14 cellular contexts compared by ENCODE assay signal in genomic region chr12:64658892-64659481, GRCh38. TPM values are rescaled to one million over a fixed set of nuclear protein-coding genes. Genes with fewer than 3 reads are reported as not detected.
DNase-seq lines count a peak whose midpoint lies in the region; ATAC-seq and TF ChIP-seq lines count a peak whose summit lies in the region.
"Had no signal": no experiment of that assay in that cellular context is flagged by ENCODE, and none has a peak within 500 bp of the region (broad histone marks: within the 10 kb centered on the region; RNA-seq: fewer than 3 reads in every experiment).

No MANE protein-coding gene starts in this region.

- H3K27ac ChIP-seq in right atrium auricular region (peak overlapping the region; percentile 37 to 83), stomach (peak overlapping the region; percentile 34 to 76 (median 49))
- H3K27ac ChIP-seq: tibial nerve, WERI-Rb-1 had no signal

- POLR2A ChIA-PET in activated CD4-positive, alpha-beta T cell treated with anti-CD3 and anti-CD28 coated beads, Interleukin-2, amount 10 ng/mL, durations not matched to agents 7 days and 5 days (lab: Charles Lee), result no interaction called here

- peaks cover 0 to 56% of the 10 kb centered on the region in 2 donors for H3K4me1 ChIP-seq in right atrium auricular region
- H3K4me1 ChIP-seq in stomach, result peaks cover 29 to 95% (median 64%) of the 10 kb centered on the region in 4 donors

- no peak for DNase-seq in activated CD4-positive, alpha-beta T cell treated with anti-CD3 and anti-CD28 coated beads, Interleukin-2, amount 10 ng/mL, durations not matched to agents 7 days and 5 days
- no peak for DNase-seq in activated CD4-positive, alpha-beta T cell treated with anti-CD3 and anti-CD28 coated beads, Interleukin-2, amount 50 U/mL, for 48 hours
- no peak for DNase-seq in activated naive CD4-positive, alpha-beta T cell treated with anti-CD3 and anti-CD28 coated beads, Interleukin-2, amount 50 U/mL, for 72 hours (ENCODE audit: low spot score in 2 of 2)
- DNase-seq in right atrium auricular region (ENCODE audit: low spot score) (no peak), stomach (no peak), inferior parietal cortex (ENCODE audit: extremely low spot score) (no peak), globus pallidus (ENCODE audit: low spot score) (no peak)
- DNase-seq: NCI-H748 treated with DMSO at 0.1 percent for 48 hours, SIG-M5, WERI-Rb-1 had no signal

- H3K9me3 ChIP-seq in right atrium auricular region (no peaks in the 10 kb centered on the region), stomach (no peaks in the 10 kb centered on the region)
- H3K9me3 ChIP-seq: tibial nerve had no signal

- no peak for TF ChIP-seq POLR2A in stomach (IDR thresholded peaks at IDR 0.05)

- H3K36me3 ChIP-seq in right atrium auricular region (no peaks in the 10 kb centered on the region), stomach (no peaks in the 10 kb centered on the region)
- H3K36me3 ChIP-seq: tibial nerve, WERI-Rb-1 had no signal

- intact Hi-C loops in stomach (cut with DNase I; ENCODE audit: low total_unique reads), result no loop called here

- peaks cover 68% of the 10 kb centered on the region for H3K4me1 Mint-ChIP-seq in activated CD4-positive, alpha-beta T cell treated with anti-CD3 and anti-CD28 coated beads, Interleukin-2, amount 10 ng/mL, durations not matched to agents 7 days and 5 days

- no peaks in the 10 kb centered on the region for H3K27me3 ChIP-seq in right atrium auricular region
- H3K27me3 ChIP-seq in stomach, result no peaks in the 10 kb centered on the region
- H3K27me3 ChIP-seq: tibial nerve had no signal

- no peak for TF ChIP-seq CTCF in right atrium auricular region (IDR thresholded peaks at IDR 0.05)
- TF ChIP-seq CTCF in stomach (IDR thresholded peaks at IDR 0.05), result no peak

- TF ChIP-seq EP300 in stomach (IDR thresholded peaks at IDR 0.05), result no peak

- H3K27ac Mint-ChIP-seq in activated CD4-positive, alpha-beta T cell treated with anti-CD3 and anti-CD28 coated beads, Interleukin-2, amount 10 ng/mL, durations not matched to agents 7 days and 5 days, result peak overlapping the region; percentile 74
- H3K27ac Mint-ChIP-seq in activated naive CD4-positive, alpha-beta T cell treated with anti-CD3 and anti-CD28 coated beads, Interleukin-2, amount 50 U/mL, for 72 hours, result peak overlapping the region; percentile 72 to 86
- H3K27ac Mint-ChIP-seq: activated T-helper 1 cell treated with anti-CD3 and anti-CD28 coated beads, Interleukin-12 subunit alpha, Interleukin-12 subunit beta, Interleukin-2, Interleukin-4 antibody, amounts not matched to agents 30 ng/mL and 10 ng/mL and 1 ng/mL, durations not matched to agents 14 hours and 24 hours and 36 hours had no signal

- no peaks in the 10 kb centered on the region for H3K27me3 Mint-ChIP-seq in activated CD4-positive, alpha-beta T cell treated with anti-CD3 and anti-CD28 coated beads, Interleukin-2, amount 10 ng/mL, durations not matched to agents 7 days and 5 days

- H3K36me3 Mint-ChIP-seq in activated CD4-positive, alpha-beta T cell treated with anti-CD3 and anti-CD28 coated beads, Interleukin-2, amount 10 ng/mL, durations not matched to agents 7 days and 5 days (ENCODE audit: low read depth), result peaks cover 42% of the 10 kb centered on the region
- peaks cover 9 to 19% of the 10 kb centered on the region in 2 donors for H3K36me3 Mint-ChIP-seq in activated naive CD4-positive, alpha-beta T cell treated with anti-CD3 and anti-CD28 coated beads, Interleukin-2, amount 50 U/mL, for 72 hours

- no peak for ATAC-seq in activated naive CD4-positive, alpha-beta T cell treated with anti-CD3 and anti-CD28 coated beads, Interleukin-2, amount 50 U/mL, for 72 hours
- no peak for ATAC-seq in GM19397 (IDR thresholded peaks at IDR 0.05; ENCODE audit: unreplicated experiment)

- H3K4me3 Mint-ChIP-seq in activated CD4-positive, alpha-beta T cell treated with anti-CD3 and anti-CD28 coated beads, Interleukin-2, amount 10 ng/mL, durations not matched to agents 7 days and 5 days, result no peak overlapping the region
- H3K4me3 Mint-ChIP-seq: activated T-helper 1 cell treated with anti-CD3 and anti-CD28 coated beads, Interleukin-12 subunit alpha, Interleukin-12 subunit beta, Interleukin-2, Interleukin-4 antibody, amounts not matched to agents 30 ng/mL and 10 ng/mL and 1 ng/mL, durations not matched to agents 14 hours and 24 hours and 36 hours had no signal

- peaks cover 7% of the 10 kb centered on the region for H3K9me3 Mint-ChIP-seq in activated CD4-positive, alpha-beta T cell treated with anti-CD3 and anti-CD28 coated beads, Interleukin-2, amount 10 ng/mL, durations not matched to agents 7 days and 5 days
- no peaks in the 10 kb centered on the region for H3K9me3 Mint-ChIP-seq in activated naive CD4-positive, alpha-beta T cell treated with anti-CD3 and anti-CD28 coated beads, Interleukin-2, amount 50 U/mL, for 72 hours
- H3K9me3 Mint-ChIP-seq: activated T-helper 1 cell treated with anti-CD3 and anti-CD28 coated beads, Interleukin-12 subunit alpha, Interleukin-12 subunit beta, Interleukin-2, Interleukin-4 antibody, amounts not matched to agents 30 ng/mL and 10 ng/mL and 1 ng/mL, durations not matched to agents 14 hours and 24 hours and 36 hours had no signal

- WGBS in stomach, 5 donors, result 37 to 69% (median 50%) methylated on average over 3 of the region's 3 CpGs

- no peak overlapping the region for H3K4me3 ChIP-seq in right atrium auricular region
- no peak overlapping the region for H3K4me3 ChIP-seq in stomach
- H3K4me3 ChIP-seq: smooth muscle cell, tibial nerve had no signal

- CTCF ChIA-PET in activated CD4-positive, alpha-beta T cell treated with anti-CD3 and anti-CD28 coated beads, Interleukin-2, amount 10 ng/mL, durations not matched to agents 7 days and 5 days (lab: Charles Lee), result no interaction called here

RNA-seq across cellular contexts. Expression of gene RASSF3, which starts 48.7 kb away (rescaled TPM):
- total RNA-seq in activated CD4-positive, alpha-beta T cell treated with anti-CD3 and anti-CD28 coated beads, Interleukin-2, amount 10 ng/mL, durations not matched to agents 7 days and 5 days, result 100 to 1,000 TPM; 114 to 115 TPM
- 10 to 100 TPM; 23.4 to 36.0 TPM for total RNA-seq in activated naive CD4-positive, alpha-beta T cell treated with anti-CD3 and anti-CD28 coated beads, Interleukin-2, amount 50 U/mL, for 72 hours
- total RNA-seq in right atrium auricular region, result 10 to 100 TPM; 55.4 to 88.4 TPM
- total RNA-seq in stomach, result 100 to 1,000 TPM in 1 of 5 donors, 10 to 100 TPM in 4; 34.4 to 109 (median 61.0) TPM
- 10 to 100 TPM; 29.3 to 68.2 (median 48.6) TPM for polyA plus RNA-seq in stomach
